ENCODE assay signal across 1 cellular context in genomic region chr19:51593969-51594773, GRCh38.
A peak's percentile ranks its signal among the peaks of the same experiment; 100 is the strongest.
TF ChIP-seq lines count a peak whose summit lies in the region.

No MANE protein-coding gene starts in this region.

TF ChIP-seq in HepG2, 621 proteins besides CTCF, POLR2A, EP300 and RAD21 (continues in another document):
- TF ChIP-seq E2F1 (CRISPR knock-in tag; IDR thresholded peaks at IDR 0.05) (no peak), ZBTB39 (CRISPR knock-in tag; IDR thresholded peaks at IDR 0.05) (no peak), ZNF746 (CRISPR knock-in tag; IDR thresholded peaks at IDR 0.05) (no peak), MAX (IDR thresholded peaks at IDR 0.05) (0 out of 2 replicates have a peak, but pooled peaks have one; percentile 13), CBFB (CRISPR knock-in tag; IDR thresholded peaks at IDR 0.05) (no peak), ZNF616 (CRISPR knock-in tag; IDR thresholded peaks at IDR 0.05; ENCODE audit: low read depth) (no peak), KAT7 (CRISPR knock-in tag; IDR thresholded peaks at IDR 0.05; ENCODE audit: borderline replicate concordance) (no peak), ZNF720 (CRISPR knock-in tag; IDR thresholded peaks at IDR 0.05) (no peak), ZBTB40 (IDR thresholded peaks at IDR 0.05) (no peak), ZBTB40 (CRISPR knock-in tag; IDR thresholded peaks at IDR 0.05) (peak; percentile 67; the same call in 1 of the 2 replicates), ZSCAN9 (CRISPR knock-in tag; IDR thresholded peaks at IDR 0.05; ENCODE audit: borderline replicate concordance) (no peak), ZNF713 (CRISPR knock-in tag; IDR thresholded peaks at IDR 0.05) (no peak), SALL1 (CRISPR knock-in tag; IDR thresholded peaks at IDR 0.05) (peak; percentile 49; the same call in 1 of the 2 replicates), DBP (CRISPR knock-in tag; IDR thresholded peaks at IDR 0.05; ENCODE audit: not compliant biosample characterization) (no peak), TMF1 (CRISPR knock-in tag; IDR thresholded peaks at IDR 0.05; ENCODE audit: low read depth) (no peak), TCF7 (IDR thresholded peaks at IDR 0.05; ENCODE audit: low read depth) (no peak), ZUFSP (CRISPR knock-in tag; IDR thresholded peaks at IDR 0.05; ENCODE audit: borderline replicate concordance) (no peak), NFRKB (IDR thresholded peaks at IDR 0.05) (no peak), NFE2 (CRISPR knock-in tag; IDR thresholded peaks at IDR 0.05) (no peak), GLMP (CRISPR knock-in tag; IDR thresholded peaks at IDR 0.05; ENCODE audit: borderline replicate concordance) (no peak), ZNF788 (CRISPR knock-in tag; IDR thresholded peaks at IDR 0.05; ENCODE audit: borderline replicate concordance) (peak; percentile 40; the same call in 1 of the 2 replicates), ZFP41 (CRISPR knock-in tag; IDR thresholded peaks at IDR 0.05; ENCODE audit: borderline replicate concordance) (no peak), JUN (CRISPR knock-in tag; IDR thresholded peaks at IDR 0.05) (no peak), ZNF761 (CRISPR knock-in tag; conservative IDR thresholded peaks at IDR 0.05) (no peak), IRF9 (CRISPR knock-in tag; IDR thresholded peaks at IDR 0.05; ENCODE audit: borderline replicate concordance) (peak; percentile 23; the same call in 1 of the 2 replicates), ZBTB42 (CRISPR knock-in tag; IDR thresholded peaks at IDR 0.05) (no peak), PHF21A (CRISPR knock-in tag; IDR thresholded peaks at IDR 0.05) (no peak), ELF1 (CRISPR knock-in tag; IDR thresholded peaks at IDR 0.05) (peak; percentile 78), KLF13 (CRISPR knock-in tag; IDR thresholded peaks at IDR 0.05) (no peak), ZNF10 (CRISPR knock-in tag; IDR thresholded peaks at IDR 0.05; ENCODE audit: borderline replicate concordance, low read depth) (no peak), MEF2D (CRISPR knock-in tag; IDR thresholded peaks at IDR 0.05) (no peak), KDM3A (CRISPR knock-in tag; IDR thresholded peaks at IDR 0.05; ENCODE audit: low read depth) (0 out of 2 replicates have a peak, but pooled peaks have one; percentile 46), ATF5 (CRISPR knock-in tag; IDR thresholded peaks at IDR 0.05; ENCODE audit: low read depth) (no peak), ZBTB33 (CRISPR knock-in tag; IDR thresholded peaks at IDR 0.05) (no peak), SMC3 (IDR thresholded peaks at IDR 0.05; ENCODE audit: low read length) (no peak), ATAD3A (CRISPR knock-in tag; IDR thresholded peaks at IDR 0.05) (no peak), SOX6 (IDR thresholded peaks at IDR 0.05) (no peak), SOX6 (CRISPR knock-in tag; IDR thresholded peaks at IDR 0.05) (no peak), ZNF329 (CRISPR knock-in tag; IDR thresholded peaks at IDR 0.05; ENCODE audit: low read depth) (no peak), RORA (CRISPR knock-in tag; IDR thresholded peaks at IDR 0.05) (no peak), CERS6 (CRISPR knock-in tag; IDR thresholded peaks at IDR 0.05) (no peak), HNRNPL (IDR thresholded peaks at IDR 0.05; ENCODE audit: low read depth, low read length) (no peak), GFI1 (CRISPR knock-in tag; IDR thresholded peaks at IDR 0.05; ENCODE audit: borderline replicate concordance) (no peak), HNRNPLL (IDR thresholded peaks at IDR 0.05; ENCODE audit: low read depth, low read length, poor library complexity, severe bottlenecking) (peak; percentile 100)
